ENCODE assay signal across 1 cellular context in the genomic region with DNA sequence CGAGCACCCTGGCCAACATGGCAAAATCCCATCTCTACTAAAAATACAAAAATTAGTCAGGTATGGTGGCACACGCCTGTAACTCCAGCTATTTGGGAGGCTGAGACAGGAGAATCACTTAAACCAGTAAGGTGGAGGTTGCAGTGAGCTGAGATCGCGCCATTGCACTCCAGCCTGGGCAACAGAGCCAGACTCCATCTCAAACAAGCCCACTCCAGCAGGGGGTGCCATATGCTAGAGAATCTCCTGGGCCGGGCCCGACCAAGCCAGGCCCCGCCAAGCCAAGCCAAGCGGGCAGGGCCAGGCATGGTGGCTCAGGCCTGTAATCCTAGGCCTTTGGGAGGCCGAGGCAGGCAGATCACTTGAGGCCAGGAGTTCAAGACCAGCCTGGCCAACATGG.
A peak's percentile ranks its signal among the peaks of the same experiment; 100 is the strongest.
TF ChIP-seq lines count a peak whose summit lies in the region.

No MANE protein-coding gene starts in this region.

TF ChIP-seq in A549, 52 proteins besides CTCF, POLR2A, EP300 and RAD21:
- TF ChIP-seq SMC3 (IDR thresholded peaks at IDR 0.05): peak; percentile 26; the same call in 1 of the 3 replicates
TF ChIP-seq in A549: peak in this region for 1; not testable (repeated sequence) for 51.
